Comparison of ENCODE assay signal across 12 cellular contexts in genomic region chr11:46251954-46252353, GRCh38. TPM values are rescaled to one million over a fixed set of nuclear protein-coding genes. Genes with fewer than 3 reads are reported as not detected.
A peak's percentile ranks its signal among the peaks of the same experiment; 100 is the strongest.
DNase-seq lines count a peak whose midpoint lies in the region; ATAC-seq and TF ChIP-seq lines count a peak whose summit lies in the region.
"Had no signal": no experiment of that assay in that cellular context is flagged by ENCODE, and none has a peak within 500 bp of the region (broad histone marks: within the 10 kb centered on the region; RNA-seq: fewer than 3 reads in every experiment).

No MANE protein-coding gene starts in this region.

- H3K9me3 Mint-ChIP-seq in endodermal cell (no peaks in the 10 kb centered on the region), nephron progenitor cell (no peaks in the 10 kb centered on the region), type B pancreatic cell (no peaks in the 10 kb centered on the region)

- H3K4me1 ChIP-seq in IMR-90 (ENCODE audit: control insufficient read depth, insufficient read depth, low read length) (peaks cover 17% of the 10 kb centered on the region), endodermal cell (ENCODE audit: control insufficient read depth, insufficient read depth, low read length) (peaks cover 7% of the 10 kb centered on the region)
- H3K4me1 ChIP-seq: BE2C had no signal

- POLR2A ChIA-PET in IMR-90 (lab: Charles Lee; ENCODE audit: unreplicated experiment), result no interaction called here
- POLR2A ChIA-PET in RWPE1 (lab: Yijun Ruan, JAX; ENCODE audit: low non-redundant PET), result no interaction called here

- H3K36me3 Mint-ChIP-seq in endodermal cell (ENCODE audit: low read depth), result no peaks in the 10 kb centered on the region
- H3K36me3 Mint-ChIP-seq in nephron progenitor cell (ENCODE audit: low read depth), result no peaks in the 10 kb centered on the region
- no peaks in the 10 kb centered on the region for H3K36me3 Mint-ChIP-seq in type B pancreatic cell

- H2AFZ ChIP-seq in IMR-90 (replicated peaks; ENCODE audit: low read length, poor library complexity), result peak overlapping the region; percentile 69

- H3K4me1 Mint-ChIP-seq in endodermal cell, result peaks cover 22% of the 10 kb centered on the region
- peaks cover 59% of the 10 kb centered on the region for H3K4me1 Mint-ChIP-seq in nephron progenitor cell
- H3K4me1 Mint-ChIP-seq in type B pancreatic cell (ENCODE audit: unreplicated experiment), result peaks cover 34% of the 10 kb centered on the region

- peak overlapping the region; percentile 81 for H2AK9ac ChIP-seq in IMR-90 (replicated peaks; ENCODE audit: low read depth, low read length, poor library complexity)

- H3K27ac ChIP-seq in IMR-90 (ENCODE audit: insufficient read depth, low read length), result no peak overlapping the region; the same call in 1 of the 2 replicates
- no peak overlapping the region for H3K27ac ChIP-seq in endodermal cell (ENCODE audit: low read depth, low read length)
- no peak overlapping the region for H3K27ac ChIP-seq in RWPE1

- H3K9me1 ChIP-seq in IMR-90 (ENCODE audit: insufficient read depth, low read length), result peaks cover 23% of the 10 kb centered on the region

- H3K9ac ChIP-seq in IMR-90 (ENCODE audit: low read depth, low read length), result no peak overlapping the region
- H3K9ac ChIP-seq in endodermal cell (ENCODE audit: extremely low read depth, low read length, poor library complexity, severe bottlenecking), result no peak overlapping the region

- no peaks in the 10 kb centered on the region for H4K20me1 ChIP-seq in IMR-90 (ENCODE audit: insufficient read depth, low read length)

- no peak for DNase-seq in IMR-90
- no peak for DNase-seq in endodermal cell
- DNase-seq in nephron progenitor cell, result no peak
- DNase-seq in type B pancreatic cell (ENCODE audit: extremely low spot score, unreplicated experiment), result no peak
- no peak for DNase-seq in activated gamma-delta T cell treated with Interleukin-2 at 50 U/mL for 16 hours
- no peak for DNase-seq in RWPE1 (ENCODE audit: low spot score)
- DNase-seq: BE2C, EL, H7, NCI-H1417 treated with DMSO at 0.1 percent for 48 hours, NCI-H2171 treated with DMSO at 0.1 percent for 48 hours had no signal

- no peak for ATAC-seq in IMR-90 (ENCODE audit: low read depth)
- no peak for ATAC-seq in GM19395 (IDR thresholded peaks at IDR 0.05; ENCODE audit: unreplicated experiment)

- in situ Hi-C loops in IMR-90 (cut with MboI; ENCODE audit: low sequenced_read_pairs), result no loop called here

- peaks cover 6% of the 10 kb centered on the region for H3K27me3 Mint-ChIP-seq in endodermal cell (ENCODE audit: insufficient read depth)
- no peaks in the 10 kb centered on the region for H3K27me3 Mint-ChIP-seq in nephron progenitor cell (ENCODE audit: low read depth, poor library complexity)
- H3K27me3 Mint-ChIP-seq in type B pancreatic cell, result no peaks in the 10 kb centered on the region

- no peak overlapping the region for H3K4me3 Mint-ChIP-seq in endodermal cell
- peak overlapping the region; percentile 39 for H3K4me3 Mint-ChIP-seq in nephron progenitor cell
- H3K4me3 Mint-ChIP-seq in type B pancreatic cell, result peak overlapping the region; percentile 13

- H2BK20ac ChIP-seq in IMR-90 (ENCODE audit: low read depth, low read length), result no peak overlapping the region

- peak overlapping the region; percentile 46; the same call in 1 of the 2 replicates for H3K4ac ChIP-seq in IMR-90 (ENCODE audit: low read depth, low read length)

- no peak overlapping the region for H3K56ac ChIP-seq in IMR-90 (ENCODE audit: extremely low read depth, insufficient read depth, low read length)

- 85% methylated on average over 4 of the region's 6 CpGs; no CpG with 5 or more reads in 1 of the 2 experiments for WGBS in IMR-90 (ENCODE audit: extremely low coverage in 2 of 2, insufficient read length in 1 of 2), 2 experiments
- whole genome bisulfite sequencing in endodermal cell (ENCODE audit: insufficient coverage in 1 of 2, insufficient read length in 1 of 2), 2 experiments, result 85 to 100% methylated on average over 3 to 6 of the region's 6 CpGs

- H3K9me3 ChIP-seq in IMR-90 (ENCODE audit: control insufficient read depth, insufficient read depth, low read length) (no peaks in the 10 kb centered on the region), endodermal cell (ENCODE audit: control insufficient read depth, low read length) (no peaks in the 10 kb centered on the region)
- H3K9me3 ChIP-seq: BE2C had no signal

- peak overlapping the region; percentile 87 for H2AK5ac ChIP-seq in IMR-90 (ENCODE audit: low read depth, low read length)

- no peak overlapping the region for H4K5ac ChIP-seq in IMR-90 (ENCODE audit: low read depth, low read length)

- H3K27ac Mint-ChIP-seq in endodermal cell (peak overlapping the region; percentile 11), nephron progenitor cell (peak overlapping the region; percentile 87), type B pancreatic cell (peak overlapping the region; percentile 61)

- H3K4me3 ChIP-seq in IMR-90 (ENCODE audit: insufficient read depth, low read depth, low read length) (no peak overlapping the region), endodermal cell (ENCODE audit: low read length) (no peak overlapping the region)

- intact Hi-C loops in IMR-90 (cut with micrococcal nuclease), result no loop called here

- TF ChIP-seq POLR2A in IMR-90 (IDR thresholded peaks at IDR 0.05; ENCODE audit: low read depth, low read length), result no peak

- peak overlapping the region; percentile 51; the same call in 1 of the 3 replicates for H2BK15ac ChIP-seq in IMR-90 (ENCODE audit: low read depth, low read length)

- CTCF ChIA-PET in IMR-90 (lab: Yijun Ruan, JAX), result no interaction called here
- CTCF ChIA-PET in RWPE1 (lab: Yijun Ruan, JAX), result no interaction called here

- peak overlapping the region; percentile 56 for H2BK120ac ChIP-seq in IMR-90 (ENCODE audit: low read depth, low read length)

- peak overlapping the region; percentile 98 for H2BK5ac ChIP-seq in IMR-90 (ENCODE audit: low read depth, low read length, poor library complexity, severe bottlenecking)

- dilution Hi-C loops in IMR-90 (cut with HindIII; ENCODE audit: low sequenced_read_pairs, unreplicated experiment), result no loop called here

- H3K23ac ChIP-seq in IMR-90 (ENCODE audit: low read depth, low read length), result 0 out of 2 replicates have a peak overlapping the region, but pooled peaks have one; percentile 38

- H3K18ac ChIP-seq in IMR-90 (ENCODE audit: low read depth, low read length), result no peak overlapping the region

- H3K27me3 ChIP-seq in IMR-90 (ENCODE audit: control insufficient read depth, insufficient read depth, low read length), result no peaks in the 10 kb centered on the region
- no peaks in the 10 kb centered on the region for H3K27me3 ChIP-seq in endodermal cell (ENCODE audit: control insufficient read depth, insufficient read depth, low read length, poor library complexity, severe bottlenecking)
- H3K27me3 ChIP-seq: BE2C had no signal

- peaks cover 0 to 34% of the 10 kb centered on the region in 2 experiments; a peak in 2 of 4 replicates for H3K79me1 ChIP-seq in IMR-90 (ENCODE audit: low read depth in 1 of 2, low read length in 2 of 2)

- no peak overlapping the region for H3K4me2 ChIP-seq in IMR-90 (ENCODE audit: low read depth, low read length)

- peak overlapping the region; percentile 83; the same call in 1 of the 2 replicates for H4K91ac ChIP-seq in IMR-90 (ENCODE audit: insufficient read depth, low read depth, low read length)

- H3K36me3 ChIP-seq in IMR-90 (ENCODE audit: control insufficient read depth, insufficient read depth, low read length) (no peaks in the 10 kb centered on the region), endodermal cell (ENCODE audit: control insufficient read depth, insufficient read depth, low read length) (no peaks in the 10 kb centered on the region)
- H3K36me3 ChIP-seq: BE2C had no signal

- H3K14ac ChIP-seq in IMR-90 (replicated peaks; ENCODE audit: low read depth, low read length), result peak overlapping the region; percentile 85

- no peak overlapping the region for H4K8ac ChIP-seq in IMR-90 (ENCODE audit: low read depth in 2 of 2, low read length in 2 of 2)

- no peak for TF ChIP-seq RAD21 in IMR-90 (IDR thresholded peaks at IDR 0.05; ENCODE audit: low read length)

- BruUV-seq in IMR-90 (replicated peaks; lab: Mats Ljungman, UMichigan), result no TSS peak

- TF ChIP-seq CTCF in IMR-90 (conservative IDR thresholded peaks at IDR 0.05; ENCODE audit: low read depth, low read length) (no peak), endodermal cell (conservative IDR thresholded peaks at IDR 0.05) (no peak), nephron progenitor cell (IDR thresholded peaks at IDR 0.05) (no peak), type B pancreatic cell (conservative IDR thresholded peaks at IDR 0.05) (no peak), RWPE1 (conservative IDR thresholded peaks at IDR 0.05; ENCODE audit: low read depth) (no peak)

TF ChIP-seq in IMR-90, 13 proteins besides CTCF, POLR2A, EP300 and RAD21 (continues in another document):
- no peak for TF ChIP-seq USF2 (IDR thresholded peaks at IDR 0.05; ENCODE audit: low read depth, low read length)
- TF ChIP-seq MAZ (IDR thresholded peaks at IDR 0.05; ENCODE audit: borderline replicate concordance, low read depth, low read length), result no peak
- no peak for TF ChIP-seq SMC3 (IDR thresholded peaks at IDR 0.05; ENCODE audit: low read depth, low read length)
- no peak for TF ChIP-seq CEBPB (IDR thresholded peaks at IDR 0.05; ENCODE audit: low read depth, low read length)
- no peak for TF ChIP-seq FOS (IDR thresholded peaks at IDR 0.05; ENCODE audit: low read depth, low read length)
- TF ChIP-seq BHLHE40 (IDR thresholded peaks at IDR 0.05; ENCODE audit: low read depth, low read length), result no peak
- TF ChIP-seq CHD1 (IDR thresholded peaks at IDR 0.05; ENCODE audit: low read depth, low read length), result no peak
- TF ChIP-seq MAFK (IDR thresholded peaks at IDR 0.05; ENCODE audit: low read depth, low read length), result no peak
- no peak for TF ChIP-seq RCOR1 (IDR thresholded peaks at IDR 0.05; ENCODE audit: insufficient replicate concordance, low read length)
- no peak for TF ChIP-seq NFE2L2 (IDR thresholded peaks at IDR 0.05; ENCODE audit: low read depth, low read length)
- TF ChIP-seq MXI1 (IDR thresholded peaks at IDR 0.05; ENCODE audit: borderline replicate concordance, low read depth, low read length), result no peak

RNA-seq across cellular contexts. Expression of gene CREB3L1, which starts 25.5 kb away (rescaled TPM):
- total RNA-seq in IMR-90 (2012; rRNA removed), result 8.1 and 10.0 TPM in 2 replicates
- 76.9 and 82.3 TPM in 2 replicates for polyA plus RNA-seq in IMR-90 (2012; rRNA removed)
- 85.0 and 112 TPM in 2 replicates for polyA plus RNA-seq in IMR-90 (2012; cell fraction: cytosol; rRNA removed)
- polyA plus RNA-seq in IMR-90 (2012; cell fraction: nucleus; rRNA removed; ENCODE audit: low replicate concordance), result 50.1 and 52.2 TPM in 2 replicates
- 1 to 10 TPM; 8.8 to 9.9 TPM for total RNA-seq in endodermal cell
- polyA plus RNA-seq in endodermal cell (2013, experiment 1 of 2), result 6.6 TPM
- 7.5 TPM for polyA plus RNA-seq in endodermal cell (2013, experiment 2 of 2)
- 9.8 and 20.8 TPM in 2 replicates for total RNA-seq in type B pancreatic cell (ENCODE audit: low replicate concordance)

Comparison
In these comparisons a context has a peak if more than half of its experiments do, and no peak if none do; other contexts are left out.
1. H3K27ac Mint-ChIP-seq: peak in every context shown above with its lines; median percentile 87 in nephron progenitor cell; 61 in type B pancreatic cell; 11 in endodermal cell.